In genomic region chr2:167292430-167293171, GRCh38 we compare ENCODE assay signal across 8 cellular contexts. TPM values are rescaled to one million over a fixed set of nuclear protein-coding genes. Genes with fewer than 3 reads are reported as not detected.
DNase-seq lines count a peak whose midpoint lies in the region; ATAC-seq, FAIRE-seq and TF ChIP-seq lines count a peak whose summit lies in the region.

TSS of gene B3GALT1 (plus strand) at chr2:167293001.

- H3K4me1 Mint-ChIP-seq in activated naive CD4-positive, alpha-beta T cell treated with anti-CD3 and anti-CD28 coated beads, Interleukin-2, amount 10 ng/mL, durations not matched to agents 7 days and 5 days = peaks cover 18% of the 10 kb centered on the region
- H3K4me1 Mint-ChIP-seq in nephron progenitor cell = peaks cover 26% of the 10 kb centered on the region

- no peaks in the 10 kb centered on the region for H3K36me3 ChIP-seq in IMR-90 (ENCODE audit: control insufficient read depth, insufficient read depth, low read length)
- H3K36me3 ChIP-seq in PC-9 (ENCODE audit: low read depth) = no peaks in the 10 kb centered on the region
- H3K36me3 ChIP-seq in thymus (ENCODE audit: control insufficient read depth, insufficient read depth) = no peaks in the 10 kb centered on the region

- 0 out of 2 replicates have a peak within 1 kb of the TSS, but pooled peaks have one; percentile 7 for H2BK120ac ChIP-seq in IMR-90 (ENCODE audit: low read depth, low read length)

- peak; percentile 34 for TF ChIP-seq CTCF in IMR-90 (conservative IDR thresholded peaks at IDR 0.05; ENCODE audit: low read depth, low read length)
- no peak for TF ChIP-seq CTCF in PC-9 (conservative IDR thresholded peaks at IDR 0.05)
- no peak for TF ChIP-seq CTCF in nephron progenitor cell (IDR thresholded peaks at IDR 0.05)

- H4K20me1 ChIP-seq in IMR-90 (ENCODE audit: insufficient read depth, low read length) (no peaks in the 10 kb centered on the region), PC-9 (ENCODE audit: insufficient read depth) (no peaks in the 10 kb centered on the region)

- peak within 1 kb of the TSS; percentile 72 for H3K9ac ChIP-seq in IMR-90 (ENCODE audit: low read depth, low read length)

- BruUV-seq in IMR-90 (replicated peaks; lab: Mats Ljungman, UMichigan) (no TSS peak), PC-9 (replicated peaks; lab: Mats Ljungman, UMichigan) (no TSS peak)

- H3K4ac ChIP-seq in IMR-90 (ENCODE audit: low read depth, low read length) = 0 out of 2 replicates have a peak within 1 kb of the TSS, but pooled peaks have one; percentile 12

- H2AFZ ChIP-seq in IMR-90 (replicated peaks; ENCODE audit: low read length, poor library complexity) = peak within 1 kb of the TSS; percentile 92
- peak within 1 kb of the TSS; percentile 87 for H2AFZ ChIP-seq in PC-9

- no peaks in the 10 kb centered on the region for H3K9me3 Mint-ChIP-seq in activated naive CD4-positive, alpha-beta T cell treated with anti-CD3 and anti-CD28 coated beads, Interleukin-2, amount 10 ng/mL, durations not matched to agents 7 days and 5 days
- H3K9me3 Mint-ChIP-seq in nephron progenitor cell = no peaks in the 10 kb centered on the region

- ATAC-seq in GM21737 (IDR thresholded peaks at IDR 0.05; ENCODE audit: unreplicated experiment) (peak; percentile 100), IMR-90 (ENCODE audit: low read depth) (peak; percentile 98)

- H3K9me2 ChIP-seq in PC-9 (ENCODE audit: insufficient read depth) = no peaks in the 10 kb centered on the region

- no peak within 1 kb of the TSS; the same call in 1 of the 2 replicates for H4K5ac ChIP-seq in IMR-90 (ENCODE audit: low read depth, low read length)

- H2BK20ac ChIP-seq in IMR-90 (ENCODE audit: low read depth, low read length) = no peak within 1 kb of the TSS

- POLR2A ChIA-PET in IMR-90 (lab: Charles Lee; ENCODE audit: unreplicated experiment) (interaction anchor here (0.6 kb wide), 1 partner anchor 378 kb away, joined by 3 read pairs; no protein-coding TSS in a partner anchor), PC-9 (lab: Charles Lee; ENCODE audit: unreplicated experiment) (interaction anchor here (0.6 kb wide), 1 partner anchor 82 kb away, joined by 4 read pairs; no protein-coding TSS in a partner anchor)

- no peaks in the 10 kb centered on the region for H3K79me2 ChIP-seq in PC-9 (ENCODE audit: low read depth)

- 1% methylated on average over 46 of the region's 79 CpGs; no CpG with 5 or more reads in 1 of the 2 experiments for WGBS in IMR-90 (ENCODE audit: extremely low coverage in 2 of 2, insufficient read length in 1 of 2), 2 experiments
- WGBS in thymus = under 1% methylated on average over 79 of the region's 79 CpGs

- no peak within 1 kb of the TSS for H2BK15ac ChIP-seq in IMR-90 (ENCODE audit: low read depth, low read length)

- peak within 1 kb of the TSS; percentile 68 for H3K4me3 ChIP-seq in IMR-90 (ENCODE audit: insufficient read depth, low read depth, low read length)
- peak within 1 kb of the TSS; percentile 72 for H3K4me3 ChIP-seq in PC-9
- H3K4me3 ChIP-seq in thymus (ENCODE audit: low read length) = peak within 1 kb of the TSS; percentile 69

- peak within 1 kb of the TSS; percentile 16 for H2AK9ac ChIP-seq in IMR-90 (replicated peaks; ENCODE audit: low read depth, low read length, poor library complexity)

- TF ChIP-seq RAD21 in IMR-90 (IDR thresholded peaks at IDR 0.05; ENCODE audit: low read length) = no peak; the same call in 1 of the 2 replicates

- H3K18ac ChIP-seq in IMR-90 (ENCODE audit: low read depth, low read length) = peak within 1 kb of the TSS; percentile 12; the same call in 1 of the 2 replicates

- no peaks in the 10 kb centered on the region for H3K36me3 Mint-ChIP-seq in activated naive CD4-positive, alpha-beta T cell treated with anti-CD3 and anti-CD28 coated beads, Interleukin-2, amount 10 ng/mL, durations not matched to agents 7 days and 5 days
- H3K36me3 Mint-ChIP-seq in nephron progenitor cell (ENCODE audit: low read depth) = no peaks in the 10 kb centered on the region

- H4K91ac ChIP-seq in IMR-90 (ENCODE audit: insufficient read depth, low read depth, low read length) = no peak within 1 kb of the TSS

- CTCF ChIA-PET in IMR-90 (lab: Yijun Ruan, JAX) (interaction anchor here (0.6 kb wide), 1 partner anchor 23 kb away, joined by 3 read pairs; no protein-coding TSS in a partner anchor), PC-9 (lab: Charles Lee) (interaction anchor here (0.7 kb wide), 1 partner anchor 91 kb away, joined by 4 read pairs; no protein-coding TSS in a partner anchor)
- CTCF ChIA-PET in activated naive CD4-positive, alpha-beta T cell treated with anti-CD3 and anti-CD28 coated beads, Interleukin-2, amount 10 ng/mL, durations not matched to agents 7 days and 5 days (lab: Charles Lee) = interaction anchor here (1.1 kb wide), 1 partner anchor 27 kb away, joined by 3 read pairs; no protein-coding TSS in a partner anchor

- H3K56ac ChIP-seq in IMR-90 (ENCODE audit: extremely low read depth, insufficient read depth, low read length) = no peak within 1 kb of the TSS

- H3K27ac ChIP-seq in IMR-90 (ENCODE audit: insufficient read depth, low read length) = peak within 1 kb of the TSS; percentile 67
- no peak within 1 kb of the TSS for H3K27ac ChIP-seq in PC-9
- H3K27ac ChIP-seq in thymus (ENCODE audit: low read depth) = no peak within 1 kb of the TSS

- no peaks in the 10 kb centered on the region for H3F3A ChIP-seq in PC-9 (ENCODE audit: insufficient read depth, low read depth)

- H3K27ac Mint-ChIP-seq in activated naive CD4-positive, alpha-beta T cell treated with anti-CD3 and anti-CD28 coated beads, Interleukin-2, amount 10 ng/mL, durations not matched to agents 7 days and 5 days = no peak within 1 kb of the TSS
- H3K27ac Mint-ChIP-seq in nephron progenitor cell = peak within 1 kb of the TSS; percentile 71

- no peaks in the 10 kb centered on the region for H3K27me3 ChIP-seq in IMR-90 (ENCODE audit: control insufficient read depth, insufficient read depth, low read length)
- H3K27me3 ChIP-seq in PC-9 (ENCODE audit: insufficient read depth, low read depth) = no peaks in the 10 kb centered on the region
- H3K27me3 ChIP-seq in thymus (ENCODE audit: control insufficient read depth, insufficient read depth) = peaks cover 20% of the 10 kb centered on the region

- H3K4me1 ChIP-seq in IMR-90 (ENCODE audit: control insufficient read depth, insufficient read depth, low read length) (no peaks in the 10 kb centered on the region; the same call in 1 of the 2 replicates), PC-9 (replicated peaks; ENCODE audit: insufficient read depth) (no peaks in the 10 kb centered on the region), thymus (ENCODE audit: control insufficient read depth, insufficient read depth, low read length) (peaks cover 6% of the 10 kb centered on the region)

- H3K27me3 Mint-ChIP-seq in activated naive CD4-positive, alpha-beta T cell treated with anti-CD3 and anti-CD28 coated beads, Interleukin-2, amount 10 ng/mL, durations not matched to agents 7 days and 5 days = peaks cover 30% of the 10 kb centered on the region
- H3K27me3 Mint-ChIP-seq in nephron progenitor cell (ENCODE audit: low read depth, poor library complexity) = peaks cover 43% of the 10 kb centered on the region

- no peaks in the 10 kb centered on the region for H3K9me1 ChIP-seq in IMR-90 (ENCODE audit: insufficient read depth, low read length)

- no peak within 1 kb of the TSS for H3K23ac ChIP-seq in IMR-90 (ENCODE audit: low read depth, low read length)

- DNase-seq in ELF-1 (ENCODE audit: low read depth, low spot score) (peak; percentile 94), IMR-90 (peak; percentile 93), PC-9 (peak; percentile 56 to 71), frontal cortex (ENCODE audit: low spot score in 2 of 2) (peak; percentile 85 to 91), nephron progenitor cell (peak; percentile 88)
- peak; percentile 78 for DNase-seq in activated naive CD4-positive, alpha-beta T cell treated with anti-CD3 and anti-CD28 coated beads, Interleukin-2, amount 10 ng/mL, durations not matched to agents 7 days and 5 days

- H2AK5ac ChIP-seq in IMR-90 (ENCODE audit: low read depth, low read length) = no peak within 1 kb of the TSS

- no peaks in the 10 kb centered on the region for H3K79me1 ChIP-seq in IMR-90 (ENCODE audit: low read depth in 1 of 2, low read length in 2 of 2)

- FAIRE-seq in frontal cortex (lab: Jason Lieb, UNC) = no peak

- in situ Hi-C loops in IMR-90 (cut with MboI; ENCODE audit: low sequenced_read_pairs) = loop anchor here (25.0 kb wide), 1 partner anchor 820 kb away; no protein-coding TSS in a partner anchor

- TF ChIP-seq POLR2A in IMR-90 (IDR thresholded peaks at IDR 0.05; ENCODE audit: low read depth, low read length) = no peak

- peak within 1 kb of the TSS; percentile 26 for H2BK5ac ChIP-seq in IMR-90 (ENCODE audit: low read depth, low read length, poor library complexity, severe bottlenecking)

- intact Hi-C loops in IMR-90 (cut with micrococcal nuclease) = loop anchor here (2.0 to 10.0 kb wide), 6 partner anchors 238 to 825 kb away; no protein-coding TSS in a partner anchor
- intact Hi-C loops in PC-9 (cut with micrococcal nuclease; ENCODE audit: unreplicated experiment) = no loop called here

- H3K14ac ChIP-seq in IMR-90 (replicated peaks; ENCODE audit: low read depth, low read length) = no peak within 1 kb of the TSS

- H3K9me3 ChIP-seq in IMR-90 (ENCODE audit: control insufficient read depth, insufficient read depth, low read length) (no peaks in the 10 kb centered on the region), PC-9 (ENCODE audit: insufficient read depth, low read depth) (no peaks in the 10 kb centered on the region), thymus (ENCODE audit: control insufficient read depth) (no peaks in the 10 kb centered on the region)

- peak within 1 kb of the TSS; percentile 88 for H3K4me2 ChIP-seq in IMR-90 (ENCODE audit: low read depth, low read length)
- peak within 1 kb of the TSS; percentile 77 for H3K4me2 ChIP-seq in PC-9

- peak within 1 kb of the TSS in 1 of 2 experiments; percentile 64; a peak in 1 of 4 replicates for H4K8ac ChIP-seq in IMR-90 (ENCODE audit: low read depth in 2 of 2, low read length in 2 of 2)

- dilution Hi-C loops in IMR-90 (cut with HindIII; ENCODE audit: low sequenced_read_pairs, unreplicated experiment) = no loop called here

- peak within 1 kb of the TSS; percentile 63 for H3K4me3 Mint-ChIP-seq in activated naive CD4-positive, alpha-beta T cell treated with anti-CD3 and anti-CD28 coated beads, Interleukin-2, amount 10 ng/mL, durations not matched to agents 7 days and 5 days
- H3K4me3 Mint-ChIP-seq in nephron progenitor cell = peak within 1 kb of the TSS; percentile 90

TF ChIP-seq in IMR-90, 13 proteins besides CTCF, POLR2A, EP300 and RAD21 (continues in another document):
- TF ChIP-seq CHD1 (IDR thresholded peaks at IDR 0.05; ENCODE audit: low read depth, low read length) = no peak

RNA-seq across cellular contexts. Expression of gene B3GALT1, which starts in this region (rescaled TPM):
- total RNA-seq in IMR-90 (2012; rRNA removed) (0.83 and 0.90 TPM in 2 replicates), PC-9 (2021) (not detected in 2 replicates), frontal cortex (54.2 TPM)
- polyA plus RNA-seq in IMR-90 (2012; rRNA removed) (0.19 and 0.24 TPM in 2 replicates), thymus (0.09 TPM)
- polyA plus RNA-seq in IMR-90 (2012; cell fraction: cytosol; rRNA removed) = 0.03 and 0.08 TPM in 2 replicates
- 0.02 and 0.31 TPM in 2 replicates for polyA plus RNA-seq in IMR-90 (2012; cell fraction: nucleus; rRNA removed; ENCODE audit: low replicate concordance)

Comparison
In these comparisons a context has a peak if more than half of its experiments do, and no peak if none do; other contexts are left out.
1. RNA of gene B3GALT1 (total RNA-seq): 54.2 TPM in frontal cortex (single experiment); 0.83 to 0.90 TPM in IMR-90 and not detected in PC-9; every median in the first group is over 10 times any median in the second.
2. Peak in DNase-seq, ATAC-seq, H3K4me3 ChIP-seq, H3K27ac ChIP-seq, H3K9ac ChIP-seq and H3K4me2 ChIP-seq in IMR-90; RNA of the gene not detected or under 1 TPM.
3. Peak in DNase-seq, H3K4me3 ChIP-seq and H3K4me2 ChIP-seq in PC-9; RNA of the gene not detected or under 1 TPM.
4. Peak in every context shown above with its lines, with median percentiles within 50 percentile points of each other: DNase-seq and H3K4me3 ChIP-seq.